In genomic region chrX:16785247-16786138, GRCh38 we compare ENCODE assay signal across 8 cellular contexts. TPM values are rescaled to one million over a fixed set of nuclear protein-coding genes. Genes with fewer than 3 reads are reported as not detected.
DNase-seq lines count a peak whose midpoint lies in the region; ATAC-seq and TF ChIP-seq lines count a peak whose summit lies in the region.

No MANE protein-coding gene starts in this region.

- intact Hi-C loops in transverse colon (cut with DNase I; ENCODE audit: low total_unique reads) = loop anchor here (10.0 kb wide), 1 partner anchor 61 kb away; no protein-coding TSS in a partner anchor

- H3K27me3 ChIP-seq in BLaER1 treated with 17β-estradiol and CSF1 and Interleukin-3, amounts not matched to agents 10 nM and 100 nM = peaks cover 9 to 49% (median 34%) of the 10 kb centered on the region in 11 experiments; a peak in 21 of 22 replicates
- no peaks in the 10 kb centered on the region for H3K27me3 ChIP-seq in KMS-11 (ENCODE audit: insufficient read depth, low read depth)
- no peaks in the 10 kb centered on the region for H3K27me3 ChIP-seq in brain microvascular endothelial cell (replicated peaks)
- no peaks in the 10 kb centered on the region for H3K27me3 ChIP-seq in mesenchymal stem cell (ENCODE audit: control insufficient read depth in 1 of 2, insufficient read depth in 1 of 2, low read length in 2 of 2)
- no peaks in the 10 kb centered on the region for H3K27me3 ChIP-seq in transverse colon

- no peak for TF ChIP-seq POLR2A in transverse colon (IDR thresholded peaks at IDR 0.05)

- H2AFZ ChIP-seq in KMS-11 (ENCODE audit: low read depth) (peak overlapping the region; percentile 98), mesenchymal stem cell (ENCODE audit: low read depth, low read length) (peak overlapping the region; percentile 72)

- H3K79me2 ChIP-seq in KMS-11 (ENCODE audit: insufficient read depth, low read depth) = peaks cover 36% of the 10 kb centered on the region

- no peak overlapping the region for H2BK12ac ChIP-seq in mesenchymal stem cell (ENCODE audit: low read length in 2 of 2)

- H3K9me3 ChIP-seq in BLaER1 treated with 17β-estradiol and CSF1 and Interleukin-3, amounts not matched to agents 10 nM and 100 nM (replicated peaks in 1 of 11) = no peaks in the 10 kb centered on the region
- H3K9me3 ChIP-seq in mesenchymal stem cell (ENCODE audit: control insufficient read depth, low read length) = no peaks in the 10 kb centered on the region
- H3K9me3 ChIP-seq in transverse colon = no peaks in the 10 kb centered on the region

- H2BK5ac ChIP-seq in mesenchymal stem cell (ENCODE audit: low read depth, low read length, poor library complexity, severe bottlenecking) = no peak overlapping the region

- H3K14ac ChIP-seq in mesenchymal stem cell (ENCODE audit: low read length in 2 of 2) = no peak overlapping the region

- no peak for DNase-seq in brain microvascular endothelial cell
- DNase-seq in mesenchymal stem cell = no peak
- DNase-seq in transverse colon = peak; percentile 46
- DNase-seq in NOMO-1 treated with dmso at 0.1 percent for 144 hours (lab: John Stamatoyannopoulos, UW; ENCODE audit: unreplicated experiment) = no peak

- H3K4me1 ChIP-seq in BLaER1 treated with 17β-estradiol and CSF1 and Interleukin-3, amounts not matched to agents 10 nM and 100 nM = peaks cover 10 to 31% (median 25%) of the 10 kb centered on the region in 10 experiments; a peak in 19 of 20 replicates
- H3K4me1 ChIP-seq in KMS-11 (ENCODE audit: low read depth, poor library complexity, severe bottlenecking) = peaks cover 20% of the 10 kb centered on the region
- H3K4me1 ChIP-seq in mesenchymal stem cell (ENCODE audit: control insufficient read depth, insufficient read depth, low read depth, low read length) = no peaks in the 10 kb centered on the region
- peaks cover 0 to 18% (median 5%) of the 10 kb centered on the region in 4 donors for H3K4me1 ChIP-seq in transverse colon

- no peaks in the 10 kb centered on the region for H3K79me1 ChIP-seq in mesenchymal stem cell (replicated peaks; ENCODE audit: low read length, poor library complexity, severe bottlenecking)

- ATAC-seq in GM19328 (IDR thresholded peaks at IDR 0.05; ENCODE audit: unreplicated experiment) = no peak
- ATAC-seq in HG03175 (IDR thresholded peaks at IDR 0.05; ENCODE audit: unreplicated experiment) = no peak

- H4K20me1 ChIP-seq in BLaER1 treated with 17β-estradiol and CSF1 and Interleukin-3, amounts not matched to agents 10 nM and 100 nM = peaks cover 0 to 38% (median 27%) of the 10 kb centered on the region in 11 experiments; a peak in 16 of 22 replicates
- H4K20me1 ChIP-seq in KMS-11 (ENCODE audit: insufficient read depth) = peaks cover 4% of the 10 kb centered on the region

- no peak overlapping the region for H2BK15ac ChIP-seq in mesenchymal stem cell (ENCODE audit: low read depth, poor library complexity, severe bottlenecking)

- peak overlapping the region; percentile 62 to 86 (median 70) for H3K4me3 ChIP-seq in BLaER1 treated with 17β-estradiol and CSF1 and Interleukin-3, amounts not matched to agents 10 nM and 100 nM
- no peak overlapping the region for H3K4me3 ChIP-seq in KMS-11 (IDR thresholded peaks at IDR 0.05; ENCODE audit: insufficient read depth, low read depth, low read length)
- H3K4me3 ChIP-seq in brain microvascular endothelial cell (ENCODE audit: low read depth, low read length) = peak overlapping the region; percentile 88
- peak overlapping the region; percentile 52 to 87 for H3K4me3 ChIP-seq in mesenchymal stem cell (ENCODE audit: insufficient read depth in 1 of 2, low read depth in 1 of 2, low read length in 2 of 2)
- peak overlapping the region; percentile 27 to 87 (median 68) for H3K4me3 ChIP-seq in transverse colon

- no peak overlapping the region for H4K91ac ChIP-seq in mesenchymal stem cell (ENCODE audit: low read length)

- in situ Hi-C loops in brain microvascular endothelial cell (cut with HindIII; ENCODE audit: low pct_ligation_motif_present, low sequenced_read_pairs) (no loop called here), transverse colon (cut with MboI; ENCODE audit: low pct_ligation_motif_present in 1 of 4, low pct_unique_long_range_greater_than_20kb in 1 of 4, low sequenced_read_pairs in 3 of 4) (no loop called here)

- WGBS in mesenchymal stem cell = 7% methylated on average over 29 of the region's 39 CpGs
- WGBS in transverse colon (ENCODE audit: low coverage in 1 of 2), 2 donors = 14% methylated on average over 39 of the region's 39 CpGs; no CpG with 5 or more reads in 1 of the 2 donors

- H3K18ac ChIP-seq in mesenchymal stem cell (ENCODE audit: low read depth in 1 of 2, low read length in 2 of 2) = no peak overlapping the region

- no peak overlapping the region for H3K4ac ChIP-seq in mesenchymal stem cell (ENCODE audit: low read depth in 1 of 2, low read length in 2 of 2)

- H3K4me2 ChIP-seq in BLaER1 treated with 17β-estradiol and CSF1 and Interleukin-3, amounts not matched to agents 10 nM and 100 nM = peak overlapping the region; percentile 77 to 98 (median 87)
- H3K4me2 ChIP-seq in KMS-11 = peak overlapping the region; percentile 54
- peak overlapping the region; percentile 81 for H3K4me2 ChIP-seq in mesenchymal stem cell (ENCODE audit: low read length, poor library complexity, severe bottlenecking)

- no peak overlapping the region for H4K8ac ChIP-seq in mesenchymal stem cell (ENCODE audit: low read length)

- peak overlapping the region in 5 of 11 experiments; percentile 5 to 80 (median 51); a peak in 7 of 22 replicates for H3K27ac ChIP-seq in BLaER1 treated with 17β-estradiol and CSF1 and Interleukin-3, amounts not matched to agents 10 nM and 100 nM
- no peak overlapping the region for H3K27ac ChIP-seq in KMS-11
- H3K27ac ChIP-seq in brain microvascular endothelial cell = no peak overlapping the region
- no peak overlapping the region for H3K27ac ChIP-seq in mesenchymal stem cell (ENCODE audit: low read length, poor library complexity, severe bottlenecking)
- H3K27ac ChIP-seq in transverse colon = peak overlapping the region; percentile 63 to 95 (median 81)

- no peak overlapping the region for H2AK5ac ChIP-seq in mesenchymal stem cell (ENCODE audit: low read length, severe bottlenecking)

- H2BK120ac ChIP-seq in mesenchymal stem cell (ENCODE audit: low read depth, low read length) = no peak overlapping the region

- H3K23ac ChIP-seq in mesenchymal stem cell (ENCODE audit: low read length in 2 of 2) = no peak overlapping the region

- TF ChIP-seq CTCF in KMS-11 (conservative IDR thresholded peaks at IDR 0.05; ENCODE audit: low read depth, low read length) (no peak), brain microvascular endothelial cell (IDR thresholded peaks at IDR 0.05; ENCODE audit: low read depth, low read length, missing control alignments) (no peak), transverse colon (IDR thresholded peaks at IDR 0.05) (no peak)

- H3K36me3 ChIP-seq in BLaER1 treated with 17β-estradiol and CSF1 and Interleukin-3, amounts not matched to agents 10 nM and 100 nM = peaks cover 0 to 15% (median 5%) of the 10 kb centered on the region in 11 experiments; a peak in 14 of 22 replicates
- H3K36me3 ChIP-seq in KMS-11 (ENCODE audit: insufficient read depth) = no peaks in the 10 kb centered on the region
- H3K36me3 ChIP-seq in brain microvascular endothelial cell (replicated peaks) = no peaks in the 10 kb centered on the region
- peaks cover 0 to 2% of the 10 kb centered on the region in 2 experiments for H3K36me3 ChIP-seq in mesenchymal stem cell (ENCODE audit: control insufficient read depth in 1 of 2, insufficient read depth in 2 of 2, low read depth in 1 of 2, low read length in 2 of 2)
- no peaks in the 10 kb centered on the region for H3K36me3 ChIP-seq in transverse colon

- peak overlapping the region; percentile 63 to 87 (median 82) for H3K9ac ChIP-seq in BLaER1 treated with 17β-estradiol and CSF1 and Interleukin-3, amounts not matched to agents 10 nM and 100 nM
- peak overlapping the region; percentile 39; the same call in 1 of the 2 replicates for H3K9ac ChIP-seq in KMS-11
- H3K9ac ChIP-seq in mesenchymal stem cell (ENCODE audit: low read length) = peak overlapping the region; percentile 81

- TF ChIP-seq EP300 in transverse colon (IDR thresholded peaks at IDR 0.05; ENCODE audit: low read depth) = no peak

RNA-seq across cellular contexts. Expression of gene TXLNG, which starts 0.8 kb away (rescaled TPM):
- 7.6 TPM for polyA plus RNA-seq in mesenchymal stem cell (2013, experiment 1 of 2)
- polyA plus RNA-seq in mesenchymal stem cell (2013, experiment 2 of 2) = 7.9 TPM
- 10 to 100 TPM in 2 of 4 donors, 1 to 10 TPM in 2; 3.4 to 24.7 (median 12.4) TPM for total RNA-seq in transverse colon

Comparison
In these comparisons a context has a peak if more than half of its experiments do, and no peak if none do; other contexts are left out.
1. H3K27ac ChIP-seq: peak in transverse colon (4 of 4); none in KMS-11 (single experiment), brain microvascular endothelial cell (single experiment) and mesenchymal stem cell (single experiment).
2. Peak in every context shown above with its lines, with median percentiles within 50 percentile points of each other: H3K4me2 ChIP-seq and H3K9ac ChIP-seq.